16 cellular contexts compared by ENCODE assay signal in genomic region chr13:110484290-110485048, GRCh38.
A peak's percentile ranks its signal among the peaks of the same experiment; 100 is the strongest.
DNase-seq lines count a peak whose midpoint lies in the region; ATAC-seq, FAIRE-seq and TF ChIP-seq lines count a peak whose summit lies in the region.
"Had no signal": no experiment of that assay in that cellular context is flagged by ENCODE, and none has a peak within 500 bp of the region (broad histone marks: within the 10 kb centered on the region; RNA-seq: fewer than 3 reads in every experiment).

No MANE protein-coding gene starts in this region.

- H3K27me3 Mint-ChIP-seq in H9 (ENCODE audit: low read depth): no peaks in the 10 kb centered on the region

- H4K5ac ChIP-seq in H9 (ENCODE audit: insufficient read length, low read depth, low read length): no peak overlapping the region

- no peaks in the 10 kb centered on the region for H3K79me2 ChIP-seq in H9 (ENCODE audit: insufficient read depth, low read length)
- peaks cover 4% of the 10 kb centered on the region for H3K79me2 ChIP-seq in smooth muscle cell (ENCODE audit: low read depth)

- peak overlapping the region; percentile 93 for H4K91ac ChIP-seq in H9 (ENCODE audit: insufficient read length, low read depth, low read length)
- H4K91ac ChIP-seq in mesenchymal stem cell (ENCODE audit: low read length): no peak overlapping the region

- H3K27ac Mint-ChIP-seq in H9: peak overlapping the region; percentile 91 to 95 (median 92); a peak in 5 of 7 replicates

- H3K9ac ChIP-seq in H9 (ENCODE audit: extremely low read depth, insufficient read length, low read length): no peak overlapping the region
- H3K9ac ChIP-seq in mesenchymal stem cell (ENCODE audit: low read length): no peak overlapping the region
- no peak overlapping the region for H3K9ac ChIP-seq in smooth muscle cell (ENCODE audit: low read depth)

- peak overlapping the region; percentile 33 for H3K56ac ChIP-seq in H9 (ENCODE audit: insufficient read length, low read depth, low read length)

- TF ChIP-seq CTCF in H9 (conservative IDR thresholded peaks at IDR 0.05): no peak
- no peak for TF ChIP-seq CTCF in coronary artery (IDR thresholded peaks at IDR 0.05)
- no peak for TF ChIP-seq CTCF in smooth muscle cell (IDR thresholded peaks at IDR 0.05; ENCODE audit: borderline replicate concordance, insufficient read depth, poor library complexity, severe bottlenecking)

- H2BK5ac ChIP-seq in H9 (ENCODE audit: insufficient read length, low read length): peak overlapping the region; percentile 87
- no peak overlapping the region for H2BK5ac ChIP-seq in mesenchymal stem cell (ENCODE audit: low read depth, low read length, poor library complexity, severe bottlenecking)

- H2AK5ac ChIP-seq in H9 (ENCODE audit: insufficient read length, low read length) (peak overlapping the region; percentile 86), mesenchymal stem cell (ENCODE audit: low read length, severe bottlenecking) (peak overlapping the region; percentile 9)

- H3F3A ChIP-seq in smooth muscle cell (ENCODE audit: low read depth): peaks cover 81% of the 10 kb centered on the region

- no peak for ATAC-seq in HG02763 (IDR thresholded peaks at IDR 0.05; ENCODE audit: unreplicated experiment)
- no peak for ATAC-seq in HG03045 (IDR thresholded peaks at IDR 0.05; ENCODE audit: unreplicated experiment)
- ATAC-seq: GM12878 had no signal

- H3K36me3 Mint-ChIP-seq in H9 (ENCODE audit: insufficient read depth in 1 of 3, low read depth in 3 of 3): peaks cover 10 to 42% (median 41%) of the 10 kb centered on the region in 3 experiments; a peak in 6 of 7 replicates

- H3K27ac ChIP-seq in H9 (ENCODE audit: insufficient read length, low read depth, low read length): no peak overlapping the region
- peak overlapping the region; percentile 5 to 11 for H3K27ac ChIP-seq in coronary artery
- no peak overlapping the region for H3K27ac ChIP-seq in mesenchymal stem cell (ENCODE audit: low read length, poor library complexity, severe bottlenecking)
- H3K27ac ChIP-seq in smooth muscle cell (ENCODE audit: low read depth): peak overlapping the region; percentile 79

- H2BK15ac ChIP-seq in H9 (ENCODE audit: low read depth, low read length) (no peak overlapping the region), mesenchymal stem cell (ENCODE audit: low read depth, poor library complexity, severe bottlenecking) (no peak overlapping the region)

- peaks cover 37 to 40% of the 10 kb centered on the region in 2 experiments for H3K4me1 Mint-ChIP-seq in H9

- H3K36me3 ChIP-seq in mesenchymal stem cell (ENCODE audit: control insufficient read depth in 1 of 2, insufficient read depth in 2 of 2, low read depth in 1 of 2, low read length in 2 of 2): peaks cover 38 to 70% of the 10 kb centered on the region in 2 experiments
- H3K36me3 ChIP-seq in smooth muscle cell (ENCODE audit: low read depth): peaks cover 15% of the 10 kb centered on the region

- no peak overlapping the region for H4K8ac ChIP-seq in H9 (replicated peaks; ENCODE audit: insufficient read length, low read depth, low read length)
- peak overlapping the region; percentile 39 for H4K8ac ChIP-seq in mesenchymal stem cell (ENCODE audit: low read length)

- no peak for FAIRE-seq in frontal cortex (lab: Jason Lieb, UNC)
- FAIRE-seq: GM12878, GM18507 had no signal

- H2BK120ac ChIP-seq in H9 (ENCODE audit: low read depth, low read length, poor library complexity, severe bottlenecking) (no peak overlapping the region), mesenchymal stem cell (ENCODE audit: low read depth, low read length) (no peak overlapping the region)

- H3K23me2 ChIP-seq in H9 (ENCODE audit: insufficient read length, low read depth, low read length, poor library complexity, severe bottlenecking): peaks cover 4% of the 10 kb centered on the region

- H3K4me2 ChIP-seq in H9 (ENCODE audit: insufficient read depth, insufficient read length, low read length) (no peak overlapping the region), mesenchymal stem cell (ENCODE audit: low read length, poor library complexity, severe bottlenecking) (no peak overlapping the region), smooth muscle cell (no peak overlapping the region)

- DNase-seq in H9: no peak
- no peak for DNase-seq in coronary artery (ENCODE audit: low spot score)
- no peak for DNase-seq in mesenchymal stem cell
- no peak for DNase-seq in smooth muscle cell (lab: John Stamatoyannopoulos, UW; ENCODE audit: unreplicated experiment)
- DNase-seq in frontal cortex (ENCODE audit: low spot score in 2 of 2): no peak
- DNase-seq: DMS53, GOT3, Kasumi-1, NCI-H1417, NCI-H2029, NCI-H510A treated with DMSO at 0.1 percent for 48 hours, SIG-M5 had no signal

- no peak overlapping the region for H3K4me3 ChIP-seq in coronary artery
- no peak overlapping the region for H3K4me3 ChIP-seq in mesenchymal stem cell (ENCODE audit: insufficient read depth in 1 of 2, low read depth in 1 of 2, low read length in 2 of 2)
- H3K4me3 ChIP-seq in smooth muscle cell: no peak overlapping the region
- H3K4me3 ChIP-seq: GM12878 had no signal

- no peak overlapping the region; a peak in 1 of 5 replicates for H3K4me3 Mint-ChIP-seq in H9

- H2BK12ac ChIP-seq in H9 (ENCODE audit: insufficient read length, low read depth, low read length): peak overlapping the region; percentile 92
- no peak overlapping the region for H2BK12ac ChIP-seq in mesenchymal stem cell (ENCODE audit: low read length in 2 of 2)

- no peak overlapping the region for H3T11ph ChIP-seq in H9 (ENCODE audit: low read length)

- no peak overlapping the region for H2BK20ac ChIP-seq in H9 (ENCODE audit: low read depth, low read length, poor library complexity, severe bottlenecking)

- peak overlapping the region; percentile 85; the same call in 1 of the 2 replicates for H3K4ac ChIP-seq in H9 (ENCODE audit: low read depth, low read length)
- H3K4ac ChIP-seq in mesenchymal stem cell (ENCODE audit: low read depth in 1 of 2, low read length in 2 of 2): no peak overlapping the region

- no peak overlapping the region for H2AFZ ChIP-seq in H9 (ENCODE audit: low read length)
- H2AFZ ChIP-seq in mesenchymal stem cell (ENCODE audit: low read depth, low read length): no peak overlapping the region
- H2AFZ ChIP-seq in smooth muscle cell (ENCODE audit: low read depth): no peak overlapping the region

- no peaks in the 10 kb centered on the region for H3K9me3 Mint-ChIP-seq in H9

- H3K18ac ChIP-seq in H9 (ENCODE audit: insufficient read length, low read depth, low read length) (peak overlapping the region; percentile 82), mesenchymal stem cell (ENCODE audit: low read depth in 1 of 2, low read length in 2 of 2) (no peak overlapping the region)

- H3K4me1 ChIP-seq in H9 (ENCODE audit: insufficient read depth, low read length): peaks cover 11% of the 10 kb centered on the region
- H3K4me1 ChIP-seq in mesenchymal stem cell (ENCODE audit: control insufficient read depth, insufficient read depth, low read depth, low read length): peaks cover 24% of the 10 kb centered on the region
- peaks cover 15% of the 10 kb centered on the region for H3K4me1 ChIP-seq in smooth muscle cell (ENCODE audit: low read depth)

- no peaks in the 10 kb centered on the region for H3K79me1 ChIP-seq in H9 (ENCODE audit: insufficient read depth, low read depth, low read length, poor library complexity, severe bottlenecking)
- peaks cover 9% of the 10 kb centered on the region for H3K79me1 ChIP-seq in mesenchymal stem cell (replicated peaks; ENCODE audit: low read length, poor library complexity, severe bottlenecking)

- H3K23ac ChIP-seq in H9 (ENCODE audit: insufficient read length, low read depth, low read length): no peak overlapping the region
- no peak overlapping the region for H3K23ac ChIP-seq in mesenchymal stem cell (ENCODE audit: low read length in 2 of 2)

- H3K27me3 ChIP-seq in H9 (ENCODE audit: insufficient read depth, low read length): no peaks in the 10 kb centered on the region
- no peaks in the 10 kb centered on the region for H3K27me3 ChIP-seq in mesenchymal stem cell (ENCODE audit: control insufficient read depth in 1 of 2, insufficient read depth in 1 of 2, low read length in 2 of 2)
- no peaks in the 10 kb centered on the region for H3K27me3 ChIP-seq in smooth muscle cell (ENCODE audit: low read depth)

- H4K20me1 ChIP-seq in H9 (ENCODE audit: control insufficient read depth, insufficient read depth, insufficient read length): no peaks in the 10 kb centered on the region
- peaks cover 75% of the 10 kb centered on the region for H4K20me1 ChIP-seq in smooth muscle cell (ENCODE audit: low read depth)

- H3K14ac ChIP-seq in H9 (ENCODE audit: insufficient read depth, low read length) (peak overlapping the region; percentile 50), mesenchymal stem cell (ENCODE audit: low read length in 2 of 2) (no peak overlapping the region)

- H3K9me3 ChIP-seq in H9 (ENCODE audit: control insufficient read depth, low read depth, low read length) (no peaks in the 10 kb centered on the region), mesenchymal stem cell (ENCODE audit: control insufficient read depth, low read length) (no peaks in the 10 kb centered on the region), smooth muscle cell (replicated peaks; ENCODE audit: low read depth) (no peaks in the 10 kb centered on the region)

- no CpG with 5 or more reads among the region's 18 CpGs for WGBS in H9 (ENCODE audit: extremely low coverage, insufficient read length, low lambda C conversion rate)
- 97% methylated on average over 18 of the region's 18 CpGs for WGBS in mesenchymal stem cell
- WGBS in smooth muscle cell (ENCODE audit: low lambda C conversion rate): 95% methylated on average over 18 of the region's 18 CpGs

Comparison
In these comparisons a context has a peak if more than half of its experiments do, and no peak if none do; other contexts are left out.
1. H3K27ac ChIP-seq: peak in coronary artery (2 of 2) and smooth muscle cell (single experiment); none in H9 (single experiment) and mesenchymal stem cell (single experiment).